2 cellular contexts compared by ENCODE assay signal in the genomic region with DNA sequence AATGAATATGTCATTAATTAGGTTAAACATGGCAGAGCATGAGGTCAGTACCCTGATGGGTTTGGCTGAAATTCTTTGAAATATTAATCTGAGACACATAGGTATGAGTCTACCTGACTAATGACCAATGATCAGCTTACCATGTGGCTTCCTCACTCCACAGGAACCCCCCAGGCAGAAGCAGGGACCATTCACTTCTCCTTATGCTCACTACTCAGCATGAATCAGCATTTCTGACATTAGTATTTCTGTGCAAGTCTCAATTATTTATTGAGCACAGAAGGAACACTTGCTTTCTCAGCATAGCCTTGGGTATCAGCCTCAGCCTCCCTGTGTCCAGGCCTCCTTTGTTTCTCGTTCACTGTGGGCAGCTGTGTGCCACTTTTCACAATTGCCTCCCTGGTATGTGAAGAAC.
TF ChIP-seq lines count a peak whose summit lies in the region.

No MANE protein-coding gene starts in this region.

TF ChIP-seq in IMR-90, 13 proteins besides CTCF, POLR2A, EP300 and RAD21:
- TF ChIP-seq CHD1 (IDR thresholded peaks at IDR 0.05; ENCODE audit: low read depth, low read length) (no peak), NFE2L2 (IDR thresholded peaks at IDR 0.05; ENCODE audit: low read depth, low read length) (peak; percentile 96), MAZ (IDR thresholded peaks at IDR 0.05; ENCODE audit: borderline replicate concordance, low read depth, low read length) (no peak), MAFK (IDR thresholded peaks at IDR 0.05; ENCODE audit: low read depth, low read length) (peak; percentile 75), SMC3 (IDR thresholded peaks at IDR 0.05; ENCODE audit: low read depth, low read length) (no peak)

TF ChIP-seq in K562, 482 proteins besides CTCF, POLR2A, EP300 and RAD21 (continues in another document):
- no peak for TF ChIP-seq RBM14 (IDR thresholded peaks at IDR 0.05; ENCODE audit: borderline replicate concordance, insufficient read depth, low read depth, low read length)
- TF ChIP-seq ZNF124 (CRISPR knock-in tag; IDR thresholded peaks at IDR 0.05) = no peak
- no peak for TF ChIP-seq ZC3H11A (IDR thresholded peaks at IDR 0.05; ENCODE audit: low read depth, low read length)
- no peak for TF ChIP-seq CHD4 (IDR thresholded peaks at IDR 0.05; ENCODE audit: insufficient read depth, insufficient replicate concordance, low read depth, low read length, poor library complexity, severe bottlenecking)
- TF ChIP-seq, protein P1, sequence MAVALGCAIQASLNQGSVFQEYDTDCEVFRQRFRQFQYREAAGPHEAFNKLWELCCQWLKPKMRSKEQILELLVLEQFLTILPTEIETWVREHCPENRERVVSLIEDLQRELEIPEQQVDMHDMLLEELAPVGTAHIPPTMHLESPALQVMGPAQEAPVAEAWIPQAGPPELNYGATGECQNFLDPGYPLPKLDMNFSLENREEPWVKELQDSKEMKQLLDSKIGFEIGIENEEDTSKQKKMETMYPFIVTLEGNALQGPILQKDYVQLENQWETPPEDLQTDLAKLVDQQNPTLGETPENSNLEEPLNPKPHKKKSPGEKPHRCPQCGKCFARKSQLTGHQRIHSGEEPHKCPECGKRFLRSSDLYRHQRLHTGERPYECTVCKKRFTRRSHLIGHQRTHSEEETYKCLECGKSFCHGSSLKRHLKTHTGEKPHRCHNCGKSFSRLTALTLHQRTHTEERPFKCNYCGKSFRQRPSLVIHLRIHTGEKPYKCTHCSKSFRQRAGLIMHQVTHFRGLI (CRISPR knock-in tag; IDR thresholded peaks at IDR 0.05) = no peak
- TF ChIP-seq, protein P2, sequence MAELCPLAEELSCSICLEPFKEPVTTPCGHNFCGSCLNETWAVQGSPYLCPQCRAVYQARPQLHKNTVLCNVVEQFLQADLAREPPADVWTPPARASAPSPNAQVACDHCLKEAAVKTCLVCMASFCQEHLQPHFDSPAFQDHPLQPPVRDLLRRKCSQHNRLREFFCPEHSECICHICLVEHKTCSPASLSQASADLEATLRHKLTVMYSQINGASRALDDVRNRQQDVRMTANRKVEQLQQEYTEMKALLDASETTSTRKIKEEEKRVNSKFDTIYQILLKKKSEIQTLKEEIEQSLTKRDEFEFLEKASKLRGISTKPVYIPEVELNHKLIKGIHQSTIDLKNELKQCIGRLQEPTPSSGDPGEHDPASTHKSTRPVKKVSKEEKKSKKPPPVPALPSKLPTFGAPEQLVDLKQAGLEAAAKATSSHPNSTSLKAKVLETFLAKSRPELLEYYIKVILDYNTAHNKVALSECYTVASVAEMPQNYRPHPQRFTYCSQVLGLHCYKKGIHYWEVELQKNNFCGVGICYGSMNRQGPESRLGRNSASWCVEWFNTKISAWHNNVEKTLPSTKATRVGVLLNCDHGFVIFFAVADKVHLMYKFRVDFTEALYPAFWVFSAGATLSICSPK (IDR thresholded peaks at IDR 0.05; ENCODE audit: borderline replicate concordance) = no peak
- no peak for TF ChIP-seq RBM15 (IDR thresholded peaks at IDR 0.05; ENCODE audit: insufficient read depth, low read length)
- TF ChIP-seq PCBP2 (IDR thresholded peaks at IDR 0.05; ENCODE audit: low read depth, low read length, poor library complexity, severe bottlenecking) = no peak
- TF ChIP-seq DPF2 (IDR thresholded peaks at IDR 0.05) = 0 out of 2 replicates have a peak, but pooled peaks have one; percentile 30
- TF ChIP-seq, protein P3, sequence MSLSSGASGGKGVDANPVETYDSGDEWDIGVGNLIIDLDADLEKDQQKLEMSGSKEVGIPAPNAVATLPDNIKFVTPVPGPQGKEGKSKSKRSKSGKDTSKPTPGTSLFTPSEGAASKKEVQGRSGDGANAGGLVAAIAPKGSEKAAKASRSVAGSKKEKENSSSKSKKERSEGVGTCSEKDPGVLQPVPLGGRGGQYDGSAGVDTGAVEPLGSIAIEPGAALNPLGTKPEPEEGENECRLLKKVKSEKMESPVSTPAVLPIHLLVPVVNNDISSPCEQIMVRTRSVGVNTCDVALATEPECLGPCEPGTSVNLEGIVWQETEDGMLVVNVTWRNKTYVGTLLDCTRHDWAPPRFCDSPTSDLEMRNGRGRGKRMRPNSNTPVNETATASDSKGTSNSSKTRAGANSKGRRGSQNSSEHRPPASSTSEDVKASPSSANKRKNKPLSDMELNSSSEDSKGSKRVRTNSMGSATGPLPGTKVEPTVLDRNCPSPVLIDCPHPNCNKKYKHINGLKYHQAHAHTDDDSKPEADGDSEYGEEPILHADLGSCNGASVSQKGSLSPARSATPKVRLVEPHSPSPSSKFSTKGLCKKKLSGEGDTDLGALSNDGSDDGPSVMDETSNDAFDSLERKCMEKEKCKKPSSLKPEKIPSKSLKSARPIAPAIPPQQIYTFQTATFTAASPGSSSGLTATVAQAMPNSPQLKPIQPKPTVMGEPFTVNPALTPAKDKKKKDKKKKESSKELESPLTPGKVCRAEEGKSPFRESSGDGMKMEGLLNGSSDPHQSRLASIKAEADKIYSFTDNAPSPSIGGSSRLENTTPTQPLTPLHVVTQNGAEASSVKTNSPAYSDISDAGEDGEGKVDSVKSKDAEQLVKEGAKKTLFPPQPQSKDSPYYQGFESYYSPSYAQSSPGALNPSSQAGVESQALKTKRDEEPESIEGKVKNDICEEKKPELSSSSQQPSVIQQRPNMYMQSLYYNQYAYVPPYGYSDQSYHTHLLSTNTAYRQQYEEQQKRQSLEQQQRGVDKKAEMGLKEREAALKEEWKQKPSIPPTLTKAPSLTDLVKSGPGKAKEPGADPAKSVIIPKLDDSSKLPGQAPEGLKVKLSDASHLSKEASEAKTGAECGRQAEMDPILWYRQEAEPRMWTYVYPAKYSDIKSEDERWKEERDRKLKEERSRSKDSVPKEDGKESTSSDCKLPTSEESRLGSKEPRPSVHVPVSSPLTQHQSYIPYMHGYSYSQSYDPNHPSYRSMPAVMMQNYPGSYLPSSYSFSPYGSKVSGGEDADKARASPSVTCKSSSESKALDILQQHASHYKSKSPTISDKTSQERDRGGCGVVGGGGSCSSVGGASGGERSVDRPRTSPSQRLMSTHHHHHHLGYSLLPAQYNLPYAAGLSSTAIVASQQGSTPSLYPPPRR (CRISPR knock-in tag; IDR thresholded peaks at IDR 0.05; ENCODE audit: borderline replicate concordance) = no peak
- 0 out of 2 replicates have a peak, but pooled peaks have one; percentile 11 for TF ChIP-seq L3MBTL2 (IDR thresholded peaks at IDR 0.05)
- TF ChIP-seq HDGF (IDR thresholded peaks at IDR 0.05) = no peak
- no peak for TF ChIP-seq FOXJ3 (CRISPR knock-in tag; IDR thresholded peaks at IDR 0.05)
- TF ChIP-seq, protein P4, sequence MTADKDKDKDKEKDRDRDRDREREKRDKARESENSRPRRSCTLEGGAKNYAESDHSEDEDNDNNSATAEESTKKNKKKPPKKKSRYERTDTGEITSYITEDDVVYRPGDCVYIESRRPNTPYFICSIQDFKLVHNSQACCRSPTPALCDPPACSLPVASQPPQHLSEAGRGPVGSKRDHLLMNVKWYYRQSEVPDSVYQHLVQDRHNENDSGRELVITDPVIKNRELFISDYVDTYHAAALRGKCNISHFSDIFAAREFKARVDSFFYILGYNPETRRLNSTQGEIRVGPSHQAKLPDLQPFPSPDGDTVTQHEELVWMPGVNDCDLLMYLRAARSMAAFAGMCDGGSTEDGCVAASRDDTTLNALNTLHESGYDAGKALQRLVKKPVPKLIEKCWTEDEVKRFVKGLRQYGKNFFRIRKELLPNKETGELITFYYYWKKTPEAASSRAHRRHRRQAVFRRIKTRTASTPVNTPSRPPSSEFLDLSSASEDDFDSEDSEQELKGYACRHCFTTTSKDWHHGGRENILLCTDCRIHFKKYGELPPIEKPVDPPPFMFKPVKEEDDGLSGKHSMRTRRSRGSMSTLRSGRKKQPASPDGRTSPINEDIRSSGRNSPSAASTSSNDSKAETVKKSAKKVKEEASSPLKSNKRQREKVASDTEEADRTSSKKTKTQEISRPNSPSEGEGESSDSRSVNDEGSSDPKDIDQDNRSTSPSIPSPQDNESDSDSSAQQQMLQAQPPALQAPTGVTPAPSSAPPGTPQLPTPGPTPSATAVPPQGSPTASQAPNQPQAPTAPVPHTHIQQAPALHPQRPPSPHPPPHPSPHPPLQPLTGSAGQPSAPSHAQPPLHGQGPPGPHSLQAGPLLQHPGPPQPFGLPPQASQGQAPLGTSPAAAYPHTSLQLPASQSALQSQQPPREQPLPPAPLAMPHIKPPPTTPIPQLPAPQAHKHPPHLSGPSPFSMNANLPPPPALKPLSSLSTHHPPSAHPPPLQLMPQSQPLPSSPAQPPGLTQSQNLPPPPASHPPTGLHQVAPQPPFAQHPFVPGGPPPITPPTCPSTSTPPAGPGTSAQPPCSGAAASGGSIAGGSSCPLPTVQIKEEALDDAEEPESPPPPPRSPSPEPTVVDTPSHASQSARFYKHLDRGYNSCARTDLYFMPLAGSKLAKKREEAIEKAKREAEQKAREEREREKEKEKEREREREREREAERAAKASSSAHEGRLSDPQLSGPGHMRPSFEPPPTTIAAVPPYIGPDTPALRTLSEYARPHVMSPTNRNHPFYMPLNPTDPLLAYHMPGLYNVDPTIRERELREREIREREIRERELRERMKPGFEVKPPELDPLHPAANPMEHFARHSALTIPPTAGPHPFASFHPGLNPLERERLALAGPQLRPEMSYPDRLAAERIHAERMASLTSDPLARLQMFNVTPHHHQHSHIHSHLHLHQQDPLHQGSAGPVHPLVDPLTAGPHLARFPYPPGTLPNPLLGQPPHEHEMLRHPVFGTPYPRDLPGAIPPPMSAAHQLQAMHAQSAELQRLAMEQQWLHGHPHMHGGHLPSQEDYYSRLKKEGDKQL (CRISPR knock-in tag; IDR thresholded peaks at IDR 0.05; ENCODE audit: borderline replicate concordance) = no peak
- TF ChIP-seq, protein P5, sequence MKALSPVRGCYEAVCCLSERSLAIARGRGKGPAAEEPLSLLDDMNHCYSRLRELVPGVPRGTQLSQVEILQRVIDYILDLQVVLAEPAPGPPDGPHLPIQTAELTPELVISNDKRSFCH (CRISPR knock-in tag; IDR thresholded peaks at IDR 0.05) = no peak
- TF ChIP-seq, protein P5 (tag; IDR thresholded peaks at IDR 0.05) = no peak
- no peak for TF ChIP-seq ZNF584 (CRISPR knock-in tag; IDR thresholded peaks at IDR 0.05; ENCODE audit: low read depth)
- no peak for TF ChIP-seq PRPF4 (IDR thresholded peaks at IDR 0.05; ENCODE audit: insufficient read depth, low read depth, low read length, poor library complexity, severe bottlenecking)
- TF ChIP-seq ZNF561 (CRISPR knock-in tag; conservative IDR thresholded peaks at IDR 0.05) = no peak
- no peak for TF ChIP-seq POLR2AphosphoS2 (IDR thresholded peaks at IDR 0.05; ENCODE audit: low read length)
- no peak for TF ChIP-seq ZKSCAN8 (CRISPR knock-in tag; IDR thresholded peaks at IDR 0.05)
- no peak for TF ChIP-seq MEF2A (IDR thresholded peaks at IDR 0.05; ENCODE audit: control insufficient read depth, low read depth, low read length)
- no peak for TF ChIP-seq SRF (CRISPR knock-in tag; IDR thresholded peaks at IDR 0.05)
- TF ChIP-seq THRAP3 (IDR thresholded peaks at IDR 0.05; ENCODE audit: borderline replicate concordance) = no peak
- no peak for TF ChIP-seq ZBTB2 (IDR thresholded peaks at IDR 0.05)
- TF ChIP-seq, protein P6, sequence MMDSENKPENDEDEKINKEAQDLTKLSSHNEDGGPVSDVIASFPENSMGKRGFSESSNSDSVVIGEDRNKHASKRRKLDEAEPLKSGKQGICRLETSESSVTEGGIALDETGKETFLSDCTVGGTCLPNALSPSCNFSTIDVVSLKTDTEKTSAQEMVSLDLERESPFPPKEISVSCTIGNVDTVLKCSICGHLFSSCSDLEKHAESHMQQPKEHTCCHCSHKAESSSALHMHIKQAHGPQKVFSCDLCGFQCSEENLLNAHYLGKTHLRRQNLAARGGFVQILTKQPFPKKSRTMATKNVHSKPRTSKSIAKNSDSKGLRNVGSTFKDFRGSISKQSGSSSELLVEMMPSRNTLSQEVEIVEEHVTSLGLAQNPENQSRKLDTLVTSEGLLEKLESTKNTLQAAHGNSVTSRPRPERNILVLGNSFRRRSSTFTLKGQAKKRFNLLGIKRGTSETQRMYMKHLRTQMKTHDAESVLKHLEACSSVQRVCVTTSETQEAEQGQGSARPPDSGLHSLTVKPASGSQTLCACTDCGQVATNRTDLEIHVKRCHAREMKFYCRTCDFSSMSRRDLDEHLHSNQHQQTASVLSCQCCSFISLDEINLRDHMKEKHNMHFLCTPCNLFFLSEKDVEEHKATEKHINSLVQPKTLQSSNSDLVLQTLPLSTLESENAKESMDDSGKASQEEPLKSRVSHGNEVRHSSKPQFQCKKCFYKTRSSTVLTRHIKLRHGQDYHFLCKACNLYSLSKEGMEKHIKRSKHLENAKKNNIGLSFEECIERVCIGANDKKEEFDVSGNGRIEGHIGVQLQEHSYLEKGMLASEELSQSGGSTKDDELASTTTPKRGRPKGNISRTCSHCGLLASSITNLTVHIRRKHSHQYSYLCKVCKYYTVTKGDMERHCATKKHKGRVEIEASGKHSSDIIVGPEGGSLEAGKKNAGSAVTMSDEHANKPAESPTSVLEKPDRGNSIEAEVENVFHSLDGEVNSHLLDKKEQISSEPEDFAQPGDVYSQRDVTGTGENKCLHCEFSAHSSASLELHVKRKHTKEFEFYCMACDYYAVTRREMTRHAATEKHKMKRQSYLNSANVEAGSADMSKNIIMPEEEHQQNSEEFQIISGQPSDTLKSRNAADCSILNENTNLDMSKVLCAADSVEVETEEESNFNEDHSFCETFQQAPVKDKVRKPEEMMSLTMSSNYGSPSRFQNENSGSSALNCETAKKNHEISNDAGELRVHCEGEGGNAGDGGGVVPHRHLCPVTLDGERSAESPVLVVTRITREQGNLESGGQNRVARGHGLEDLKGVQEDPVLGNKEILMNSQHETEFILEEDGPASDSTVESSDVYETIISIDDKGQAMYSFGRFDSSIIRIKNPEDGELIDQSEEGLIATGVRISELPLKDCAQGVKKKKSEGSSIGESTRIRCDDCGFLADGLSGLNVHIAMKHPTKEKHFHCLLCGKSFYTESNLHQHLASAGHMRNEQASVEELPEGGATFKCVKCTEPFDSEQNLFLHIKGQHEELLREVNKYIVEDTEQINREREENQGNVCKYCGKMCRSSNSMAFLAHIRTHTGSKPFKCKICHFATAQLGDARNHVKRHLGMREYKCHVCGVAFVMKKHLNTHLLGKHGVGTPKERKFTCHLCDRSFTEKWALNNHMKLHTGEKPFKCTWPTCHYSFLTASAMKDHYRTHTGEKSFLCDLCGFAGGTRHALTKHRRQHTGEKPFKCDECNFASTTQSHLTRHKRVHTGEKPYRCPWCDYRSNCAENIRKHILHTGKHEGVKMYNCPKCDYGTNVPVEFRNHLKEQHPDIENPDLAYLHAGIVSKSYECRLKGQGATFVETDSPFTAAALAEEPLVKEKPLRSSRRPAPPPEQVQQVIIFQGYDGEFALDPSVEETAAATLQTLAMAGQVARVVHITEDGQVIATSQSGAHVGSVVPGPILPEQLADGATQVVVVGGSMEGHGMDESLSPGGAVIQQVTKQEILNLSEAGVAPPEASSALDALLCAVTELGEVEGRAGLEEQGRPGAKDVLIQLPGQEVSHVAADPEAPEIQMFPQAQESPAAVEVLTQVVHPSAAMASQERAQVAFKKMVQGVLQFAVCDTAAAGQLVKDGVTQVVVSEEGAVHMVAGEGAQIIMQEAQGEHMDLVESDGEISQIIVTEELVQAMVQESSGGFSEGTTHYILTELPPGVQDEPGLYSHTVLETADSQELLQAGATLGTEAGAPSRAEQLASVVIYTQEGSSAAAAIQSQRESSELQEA (IDR thresholded peaks at IDR 0.05; ENCODE audit: low read depth) = no peak
